ENCODE assay signal across 8 cellular contexts in genomic region chr17:40068584-40068916, GRCh38. TPM values are rescaled to one million over a fixed set of nuclear protein-coding genes. Genes with fewer than 3 reads are reported as not detected.
DNase-seq lines count a peak whose midpoint lies in the region; ATAC-seq and TF ChIP-seq lines count a peak whose summit lies in the region.

No MANE protein-coding gene starts in this region.

- TF ChIP-seq CTCF in stomach (IDR thresholded peaks at IDR 0.05), result no peak

- H3K27me3 Mint-ChIP-seq in activated T-helper 2 cell treated with anti-CD3 and anti-CD28 coated beads, Interferon-gamma antibody, Interleukin-2, Interleukin-4, amounts not matched to agents 10 μg/mL and 5 μg/mL and 100 μg/mL, durations not matched to agents 14 hours and 24 hours and 36 hours (ENCODE audit: low read depth), result no peaks in the 10 kb centered on the region
- H3K27me3 Mint-ChIP-seq in immature natural killer cell (ENCODE audit: low read depth in 3 of 3), result peaks cover 7 to 11% (median 8%) of the 10 kb centered on the region in 3 donors

- H3K4me3 ChIP-seq in stomach, result peak overlapping the region; percentile 20 to 41 (median 27)

- no peaks in the 10 kb centered on the region for H3K27me3 ChIP-seq in stomach

- no peaks in the 10 kb centered on the region for H3K9me3 Mint-ChIP-seq in activated T-helper 2 cell treated with anti-CD3 and anti-CD28 coated beads, Interferon-gamma antibody, Interleukin-2, Interleukin-4, amounts not matched to agents 10 μg/mL and 5 μg/mL and 100 μg/mL, durations not matched to agents 14 hours and 24 hours and 36 hours
- H3K9me3 Mint-ChIP-seq in immature natural killer cell, result no peaks in the 10 kb centered on the region

- no peaks in the 10 kb centered on the region for H3K36me3 ChIP-seq in stomach

- WGBS in stomach, 5 donors, result 3 to 9% (median 7%) methylated on average over 5 of the region's 5 CpGs

- H3K27ac ChIP-seq in stomach, result peak overlapping the region; percentile 90 to 98 (median 97)

- intact Hi-C loops in activated T-helper 2 cell treated with anti-CD3 and anti-CD28 coated beads, Interferon-gamma antibody, Interleukin-2, Interleukin-4, amounts not matched to agents 10 μg/mL and 5 μg/mL and 100 μg/mL, durations not matched to agents 14 hours and 24 hours and 36 hours (cut with micrococcal nuclease), result loop anchor here (2.0 kb wide), 1 partner anchor 42 kb away; no protein-coding TSS in a partner anchor
- intact Hi-C loops in stomach (cut with DNase I; ENCODE audit: low total_unique reads), result no loop called here

- ATAC-seq in GM21576 (IDR thresholded peaks at IDR 0.05; ENCODE audit: unreplicated experiment), result no peak
- no peak for ATAC-seq in HG03354 (IDR thresholded peaks at IDR 0.05; ENCODE audit: poor library complexity, severe bottlenecking, unreplicated experiment)

- H3K4me1 Mint-ChIP-seq in activated T-helper 2 cell treated with anti-CD3 and anti-CD28 coated beads, Interferon-gamma antibody, Interleukin-2, Interleukin-4, amounts not matched to agents 10 μg/mL and 5 μg/mL and 100 μg/mL, durations not matched to agents 14 hours and 24 hours and 36 hours (ENCODE audit: low read depth), result peaks cover 27% of the 10 kb centered on the region
- H3K4me1 Mint-ChIP-seq in immature natural killer cell, result peaks cover 70 to 87% of the 10 kb centered on the region in 2 donors

- peaks cover 88 to 100% (median 98%) of the 10 kb centered on the region in 4 donors for H3K4me1 ChIP-seq in stomach

- no peaks in the 10 kb centered on the region for H3K36me3 Mint-ChIP-seq in activated T-helper 2 cell treated with anti-CD3 and anti-CD28 coated beads, Interferon-gamma antibody, Interleukin-2, Interleukin-4, amounts not matched to agents 10 μg/mL and 5 μg/mL and 100 μg/mL, durations not matched to agents 14 hours and 24 hours and 36 hours (ENCODE audit: low read depth)
- no peaks in the 10 kb centered on the region for H3K36me3 Mint-ChIP-seq in immature natural killer cell

- H3K9me3 ChIP-seq in stomach, result no peaks in the 10 kb centered on the region

- H3K27ac Mint-ChIP-seq in activated T-helper 2 cell treated with anti-CD3 and anti-CD28 coated beads, Interferon-gamma antibody, Interleukin-2, Interleukin-4, amounts not matched to agents 10 μg/mL and 5 μg/mL and 100 μg/mL, durations not matched to agents 14 hours and 24 hours and 36 hours, result peak overlapping the region; percentile 68
- H3K27ac Mint-ChIP-seq in immature natural killer cell, result peak overlapping the region; percentile 88 to 95 (median 94)

- TF ChIP-seq POLR2A in stomach (IDR thresholded peaks at IDR 0.05), result no peak

- H3K4me3 Mint-ChIP-seq in activated T-helper 2 cell treated with anti-CD3 and anti-CD28 coated beads, Interferon-gamma antibody, Interleukin-2, Interleukin-4, amounts not matched to agents 10 μg/mL and 5 μg/mL and 100 μg/mL, durations not matched to agents 14 hours and 24 hours and 36 hours (ENCODE audit: low read depth), result peak overlapping the region; percentile 69
- peak overlapping the region; percentile 85 to 92 (median 88) for H3K4me3 Mint-ChIP-seq in immature natural killer cell

- no peak for TF ChIP-seq EP300 in stomach (IDR thresholded peaks at IDR 0.05)

- peak; percentile 68 for DNase-seq in NCI-H1694 (lab: John Stamatoyannopoulos, UW)
- no peak for DNase-seq in NCI-H1694 treated with DMSO at 0.1 percent for 48 hours (lab: John Stamatoyannopoulos, UW)
- DNase-seq in activated T-helper 2 cell treated with anti-CD3 and anti-CD28 coated beads, Interferon-gamma antibody, Interleukin-2, Interleukin-4, amounts not matched to agents 10 μg/mL and 5 μg/mL and 100 μg/mL, durations not matched to agents 14 hours and 24 hours and 36 hours (ENCODE audit: low spot score), result no peak
- no peak for DNase-seq in immature natural killer cell
- DNase-seq in stomach, result no peak
- no peak for DNase-seq in foreskin melanocyte

RNA-seq across cellular contexts. Expression of gene THRA, which starts 5.8 kb away (rescaled TPM):
- total RNA-seq in activated T-helper 2 cell treated with anti-CD3 and anti-CD28 coated beads, Interferon-gamma antibody, Interleukin-2, Interleukin-4, amounts not matched to agents 10 μg/mL and 5 μg/mL and 100 μg/mL, durations not matched to agents 14 hours and 24 hours and 36 hours, result 4.9 and 5.6 TPM in 2 replicates
- polyA plus RNA-seq in immature natural killer cell (10 to 100 TPM in 1 of 3 donors, 1 to 10 TPM in 2; 5.0 to 15.0 (median 8.0) TPM), stomach (10 to 100 TPM; 21.4 to 37.0 (median 26.4) TPM)
- total RNA-seq in stomach, result 10 to 100 TPM; 21.1 to 52.2 (median 38.4) TPM

RNA-seq across cellular contexts. Expression of gene MED24, which starts 14.3 kb away (rescaled TPM):
- total RNA-seq in activated T-helper 2 cell treated with anti-CD3 and anti-CD28 coated beads, Interferon-gamma antibody, Interleukin-2, Interleukin-4, amounts not matched to agents 10 μg/mL and 5 μg/mL and 100 μg/mL, durations not matched to agents 14 hours and 24 hours and 36 hours, result 110 and 116 TPM in 2 replicates
- polyA plus RNA-seq in immature natural killer cell, result 10 to 100 TPM; 34.8 to 75.8 (median 53.2) TPM
- total RNA-seq in stomach, result 100 to 1,000 TPM in 2 of 5 donors, 10 to 100 TPM in 3; 55.4 to 336 (median 91.6) TPM
- polyA plus RNA-seq in stomach, result 10 to 100 TPM; 24.1 to 49.5 (median 32.7) TPM

RNA-seq across cellular contexts. Expression of gene NR1D1, which starts 31.8 kb away (rescaled TPM):
- total RNA-seq in activated T-helper 2 cell treated with anti-CD3 and anti-CD28 coated beads, Interferon-gamma antibody, Interleukin-2, Interleukin-4, amounts not matched to agents 10 μg/mL and 5 μg/mL and 100 μg/mL, durations not matched to agents 14 hours and 24 hours and 36 hours, result 6.6 and 6.8 TPM in 2 replicates
- polyA plus RNA-seq in immature natural killer cell (1 to 10 TPM in 1 of 3 donors, under 1 TPM in 1, not detected in 1; 0.49 to 2.8 TPM), stomach (10 to 100 TPM in 1 of 3 donors, 1 to 10 TPM in 2; 5.5 to 20.5 (median 9.6) TPM)
- 10 to 100 TPM in 2 of 5 donors, 1 to 10 TPM in 3; 2.8 to 14.9 (median 9.0) TPM for total RNA-seq in stomach

RNA-seq across cellular contexts. Expression of gene MSL1, which starts 53.2 kb away (rescaled TPM):
- 87.6 and 95.8 TPM in 2 replicates for total RNA-seq in activated T-helper 2 cell treated with anti-CD3 and anti-CD28 coated beads, Interferon-gamma antibody, Interleukin-2, Interleukin-4, amounts not matched to agents 10 μg/mL and 5 μg/mL and 100 μg/mL, durations not matched to agents 14 hours and 24 hours and 36 hours
- 10 to 100 TPM in 2 of 3 donors, 1 to 10 TPM in 1; 5.6 to 16.2 (median 11.1) TPM for polyA plus RNA-seq in immature natural killer cell
- 100 to 1,000 TPM in 2 of 5 donors, 10 to 100 TPM in 3; 47.1 to 322 (median 90.1) TPM for total RNA-seq in stomach
- 10 to 100 TPM; 29.3 to 63.8 (median 32.7) TPM for polyA plus RNA-seq in stomach

RNA-seq across cellular contexts. Expression of gene CSF3, which starts 53.3 kb away (rescaled TPM):
- not detected in 2 replicates for total RNA-seq in activated T-helper 2 cell treated with anti-CD3 and anti-CD28 coated beads, Interferon-gamma antibody, Interleukin-2, Interleukin-4, amounts not matched to agents 10 μg/mL and 5 μg/mL and 100 μg/mL, durations not matched to agents 14 hours and 24 hours and 36 hours
- polyA plus RNA-seq in immature natural killer cell (not detected), stomach (10 to 100 TPM in 1 of 3 donors, 1 to 10 TPM in 2; 1.4 to 16.2 (median 4.0) TPM)
- 1 to 10 TPM in 2 of 5 donors, under 1 TPM in 1, not detected in 2; 0.55 to 1.7 (median 1.2) TPM for total RNA-seq in stomach
